ENCODE assay signal across 20 cellular contexts in genomic region chr1:247452447-247453039, GRCh38. TPM values are rescaled to one million over a fixed set of nuclear protein-coding genes. Genes with fewer than 3 reads are reported as not detected.
"Had no signal": no experiment of that assay in that cellular context is flagged by ENCODE, and none has a peak within 500 bp of the region (broad histone marks: within the 10 kb centered on the region; RNA-seq: fewer than 3 reads in every experiment).

No MANE protein-coding gene starts in this region.

- H3K9me3 ChIP-seq: ovary, sigmoid colon, spleen, upper lobe of right lung had no signal

- H3K27me3 ChIP-seq: ovary, sigmoid colon, upper lobe of right lung had no signal

- H3K27ac ChIP-seq: dorsolateral prefrontal cortex, ovary, sigmoid colon, spleen, upper lobe of right lung had no signal

- FAIRE-seq: islet of Langerhans had no signal

- H3K36me3 ChIP-seq: ovary, sigmoid colon, upper lobe of right lung had no signal

- DNase-seq: activated CD4-positive, alpha-beta T cell treated with anti-CD3 and anti-CD28 coated beads, Interleukin-2, amount 10 ng/mL, durations not matched to agents 24 days and 14 days; activated CD4-positive, CD25-positive, alpha-beta regulatory T cell; activated CD8-positive, alpha-beta memory T cell treated with anti-CD3 and anti-CD28 coated beads, Interleukin-2, amount 50 U/mL, for 48 hours; activated gamma-delta T cell; activated T-cell treated with anti-CD3 and anti-CD28 coated beads, Interleukin-2, amount 50 U/mL, for 72 hours; amniotic stem cell; dorsolateral prefrontal cortex; ovary; sigmoid colon; spleen; stimulated activated naive CD8-positive, alpha-beta T cell treated with anti-CD3 and anti-CD28 coated beads, Interleukin-15, amount 100 ng/mL, for 72 hours; upper lobe of right lung had no signal

- H3K4me1 ChIP-seq: upper lobe of right lung had no signal

- H3K4me3 ChIP-seq: dorsolateral prefrontal cortex, lung, ovary, sigmoid colon, spleen, upper lobe of right lung had no signal

RNA-seq across cellular contexts. Expression of gene OR2B11, which starts 5.4 kb away (rescaled TPM):
- total RNA-seq: activated CD4-positive, alpha-beta T cell treated with anti-CD3 and anti-CD28 coated beads, Interleukin-2, amount 10 ng/mL, durations not matched to agents 24 days and 14 days; cardiac septum; dorsolateral prefrontal cortex; lung; mesothelial cell of epicardium; neural crest cell; ovary; pulmonary artery endothelial cell; sigmoid colon; spleen; temporal lobe; upper lobe of right lung had no signal
- polyA plus RNA-seq: esophagus, ovary, spleen had no signal

RNA-seq across cellular contexts. Expression of gene NLRP3, which starts 36.6 kb away (rescaled TPM):
- total RNA-seq: pulmonary artery endothelial cell had no signal
